8 cellular contexts compared by ENCODE assay signal in genomic region chr16:30903596-30903995, GRCh38. TPM values are rescaled to one million over a fixed set of nuclear protein-coding genes. Genes with fewer than 3 reads are reported as not detected.
DNase-seq lines count a peak whose midpoint lies in the region; ATAC-seq and TF ChIP-seq lines count a peak whose summit lies in the region.

No MANE protein-coding gene starts in this region.

- H3K4me3 ChIP-seq in effector memory CD4-positive, alpha-beta T cell (ENCODE audit: insufficient read depth, low read depth, low read length, poor library complexity, severe bottlenecking), result no peak overlapping the region

- H3K27ac Mint-ChIP-seq in natural killer cell, result peak overlapping the region; percentile 96 to 99

- H3K4me3 Mint-ChIP-seq in natural killer cell, result peak overlapping the region; percentile 99

- H3K27ac ChIP-seq in effector memory CD4-positive, alpha-beta T cell (ENCODE audit: insufficient read depth, low read length, poor library complexity, severe bottlenecking), result peak overlapping the region; percentile 3

- H3K27me3 ChIP-seq in effector memory CD4-positive, alpha-beta T cell (replicated peaks; ENCODE audit: control insufficient read depth, insufficient read depth, low read length, poor library complexity, severe bottlenecking), result no peaks in the 10 kb centered on the region

- no peaks in the 10 kb centered on the region for H3K36me3 Mint-ChIP-seq in natural killer cell

- no peaks in the 10 kb centered on the region for H3K36me3 ChIP-seq in effector memory CD4-positive, alpha-beta T cell (ENCODE audit: control insufficient read depth, insufficient read depth, low read length)

- peaks cover 29 to 31% of the 10 kb centered on the region in 2 donors for H3K4me1 Mint-ChIP-seq in natural killer cell

- DNase-seq in CMK (ENCODE audit: low read depth) (peak; percentile 91), NOMO-1 treated with dmso at 0.1 percent for 144 hours (lab: John Stamatoyannopoulos, UW; ENCODE audit: unreplicated experiment) (peak; percentile 95), natural killer cell (no peak), NCI-H345 treated with DMSO at 0.1 percent for 48 hours (lab: John Stamatoyannopoulos, UW; ENCODE audit: unreplicated experiment) (no peak)
- DNase-seq in effector memory CD4-positive, alpha-beta T cell, result no peak

- no peaks in the 10 kb centered on the region for H3K27me3 Mint-ChIP-seq in natural killer cell (ENCODE audit: low read depth in 2 of 2)

- ATAC-seq in natural killer cell, result no peak
- ATAC-seq in HG02610 (IDR thresholded peaks at IDR 0.05; ENCODE audit: unreplicated experiment), result no peak
- no peak for ATAC-seq in HG03442 (IDR thresholded peaks at IDR 0.05; ENCODE audit: unreplicated experiment)
- ATAC-seq in GM19324 (IDR thresholded peaks at IDR 0.05; ENCODE audit: low FRiP score, unreplicated experiment), result no peak

- intact Hi-C loops in natural killer cell (cut with micrococcal nuclease), result loop anchor here (2.0 kb wide), 1 partner anchor 29 kb away; no protein-coding TSS in a partner anchor

- no peaks in the 10 kb centered on the region for H3K9me3 ChIP-seq in effector memory CD4-positive, alpha-beta T cell (ENCODE audit: control insufficient read depth, low read length)

- TF ChIP-seq CTCF in natural killer cell (IDR thresholded peaks at IDR 0.05), result no peak

- H3K9me3 Mint-ChIP-seq in natural killer cell, result peaks cover 2% of the 10 kb centered on the region in 2 donors

- H3K4me1 ChIP-seq in effector memory CD4-positive, alpha-beta T cell (ENCODE audit: control insufficient read depth, insufficient read depth, low read length, poor library complexity, severe bottlenecking), result peaks cover 27% of the 10 kb centered on the region

RNA-seq across cellular contexts. Expression of gene CTF1, which starts 7.2 kb away (rescaled TPM):
- under 1 TPM; 0.45 to 0.60 (median 0.47) TPM for total RNA-seq in natural killer cell

RNA-seq across cellular contexts. Expression of gene BCL7C, which starts 9.7 kb away (rescaled TPM):
- 10 to 100 TPM; 25.1 to 28.5 (median 27.4) TPM for total RNA-seq in natural killer cell

RNA-seq across cellular contexts. Expression of gene FBXL19, which starts 19.8 kb away (rescaled TPM):
- 10 to 100 TPM; 10.1 to 13.3 (median 12.4) TPM for total RNA-seq in natural killer cell

RNA-seq across cellular contexts. Expression of gene ORAI3, which starts 45.3 kb away (rescaled TPM):
- 10 to 100 TPM; 10.8 to 19.8 (median 12.8) TPM for total RNA-seq in natural killer cell

RNA-seq across cellular contexts. Expression of gene SETD1A, which starts 54.0 kb away (rescaled TPM):
- 10 to 100 TPM; 32.9 to 34.5 (median 33.9) TPM for total RNA-seq in natural killer cell

Comparison
In these comparisons a context has a peak if more than half of its experiments do, and no peak if none do; other contexts are left out.
1. DNase-seq: peak in CMK (single experiment) and NOMO-1 treated with dmso at 0.1 percent for 144 hours (single experiment); none in effector memory CD4-positive, alpha-beta T cell (0 of 3), natural killer cell (single experiment) and NCI-H345 treated with DMSO at 0.1 percent for 48 hours (single experiment).